In genomic region chr1:35764283-35764682, GRCh38 we compare ENCODE assay signal across 2 cellular contexts.
TF ChIP-seq lines count a peak whose summit lies in the region.

No MANE protein-coding gene starts in this region.

TF ChIP-seq in HEK293, 187 proteins besides CTCF, POLR2A, EP300 and RAD21:
- peak; percentile 95 for TF ChIP-seq PRDM1 (tag by site-specific recombination; IDR thresholded peaks at IDR 0.05)
- TF ChIP-seq SALL2 (tag by site-specific recombination; IDR thresholded peaks at IDR 0.05; ENCODE audit: borderline replicate concordance), result no peak
- no peak for TF ChIP-seq ZNF416 (tag by site-specific recombination; IDR thresholded peaks at IDR 0.05)

TF ChIP-seq in GM12878, 131 proteins besides CTCF, POLR2A, EP300 and RAD21:
- TF ChIP-seq WRNIP1 (IDR thresholded peaks at IDR 0.05; ENCODE audit: borderline replicate concordance, low read depth, low read length) (no peak), KDM1A (IDR thresholded peaks at IDR 0.05; ENCODE audit: borderline replicate concordance) (no peak), ZBTB4 (CRISPR knock-in tag; IDR thresholded peaks at IDR 0.05) (no peak), TCF7 (IDR thresholded peaks at IDR 0.05; ENCODE audit: borderline replicate concordance) (no peak), RB1 (IDR thresholded peaks at IDR 0.05; ENCODE audit: borderline replicate concordance) (no peak), TBL1XR1 (IDR thresholded peaks at IDR 0.05; ENCODE audit: low read depth, low read length) (no peak), SPI1 (IDR thresholded peaks at IDR 0.05; ENCODE audit: borderline replicate concordance, insufficient read depth, low read depth, low read length) (no peak), ZNF217 (IDR thresholded peaks at IDR 0.05) (no peak), TCF3 (IDR thresholded peaks at IDR 0.05; ENCODE audit: borderline replicate concordance, insufficient read depth, low read depth, low read length) (no peak), BHLHE40 (IDR thresholded peaks at IDR 0.05; ENCODE audit: borderline replicate concordance in 1 of 2, low read depth in 2 of 2, low read length in 1 of 2) (no peak)
